ENCODE assay signal across 2 cellular contexts in genomic region chr12:56579147-56579546, GRCh38.
TF ChIP-seq lines count a peak whose summit lies in the region.
"Not testable (repeated sequence)": the region's sequence is repeated elsewhere in the genome, so short reads cannot be mapped to it uniquely, and the experiment has no call there.

No MANE protein-coding gene starts in this region.

TF ChIP-seq in A549, 52 proteins besides CTCF, POLR2A, EP300 and RAD21:
- not testable (repeated sequence) for TF ChIP-seq FOSL2 (IDR thresholded peaks at IDR 0.05)
- TF ChIP-seq FOSL2 (CRISPR knock-in tag; IDR thresholded peaks at IDR 0.05) = 0 out of 2 replicates have a peak, but pooled peaks have one; percentile 24

TF ChIP-seq in K562, 482 proteins besides CTCF, POLR2A, EP300 and RAD21:
- peak; percentile 29 for TF ChIP-seq ARID1B (IDR thresholded peaks at IDR 0.05)
- peak; percentile 44; the same call in 1 of the 2 replicates for TF ChIP-seq TOE1 (IDR thresholded peaks at IDR 0.05; ENCODE audit: borderline replicate concordance)
- TF ChIP-seq TOE1 (CRISPR knock-in tag; IDR thresholded peaks at IDR 0.05; ENCODE audit: borderline replicate concordance, low read depth); JUND (tag; IDR thresholded peaks at IDR 0.05; ENCODE audit: borderline replicate concordance, low read depth, low read length): not testable (repeated sequence)
- TF ChIP-seq SMARCA4 (IDR thresholded peaks at IDR 0.05) = 0 out of 2 replicates have a peak, but pooled peaks have one; percentile 16
- TF ChIP-seq JUND (IDR thresholded peaks at IDR 0.05; ENCODE audit: borderline replicate concordance, low read depth, low read length) = peak; percentile 55; the same call in 1 of the 2 replicates
- TF ChIP-seq KDM1A (IDR thresholded peaks at IDR 0.05) = 0 out of 4 replicates have a peak, but pooled peaks of 1 of the 2 experiments have one; percentile 31
- peak; percentile 70 for TF ChIP-seq FOSL1 (tag; conservative IDR thresholded peaks at IDR 0.05)
- TF ChIP-seq, protein P1, sequence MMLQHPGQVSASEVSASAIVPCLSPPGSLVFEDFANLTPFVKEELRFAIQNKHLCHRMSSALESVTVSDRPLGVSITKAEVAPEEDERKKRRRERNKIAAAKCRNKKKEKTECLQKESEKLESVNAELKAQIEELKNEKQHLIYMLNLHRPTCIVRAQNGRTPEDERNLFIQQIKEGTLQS (IDR thresholded peaks at IDR 0.05) = peak; percentile 76
- TF ChIP-seq, protein P1 (CRISPR knock-in tag; conservative IDR thresholded peaks at IDR 0.05) = not testable (repeated sequence)
